8 cellular contexts compared by ENCODE assay signal in the genomic region with DNA sequence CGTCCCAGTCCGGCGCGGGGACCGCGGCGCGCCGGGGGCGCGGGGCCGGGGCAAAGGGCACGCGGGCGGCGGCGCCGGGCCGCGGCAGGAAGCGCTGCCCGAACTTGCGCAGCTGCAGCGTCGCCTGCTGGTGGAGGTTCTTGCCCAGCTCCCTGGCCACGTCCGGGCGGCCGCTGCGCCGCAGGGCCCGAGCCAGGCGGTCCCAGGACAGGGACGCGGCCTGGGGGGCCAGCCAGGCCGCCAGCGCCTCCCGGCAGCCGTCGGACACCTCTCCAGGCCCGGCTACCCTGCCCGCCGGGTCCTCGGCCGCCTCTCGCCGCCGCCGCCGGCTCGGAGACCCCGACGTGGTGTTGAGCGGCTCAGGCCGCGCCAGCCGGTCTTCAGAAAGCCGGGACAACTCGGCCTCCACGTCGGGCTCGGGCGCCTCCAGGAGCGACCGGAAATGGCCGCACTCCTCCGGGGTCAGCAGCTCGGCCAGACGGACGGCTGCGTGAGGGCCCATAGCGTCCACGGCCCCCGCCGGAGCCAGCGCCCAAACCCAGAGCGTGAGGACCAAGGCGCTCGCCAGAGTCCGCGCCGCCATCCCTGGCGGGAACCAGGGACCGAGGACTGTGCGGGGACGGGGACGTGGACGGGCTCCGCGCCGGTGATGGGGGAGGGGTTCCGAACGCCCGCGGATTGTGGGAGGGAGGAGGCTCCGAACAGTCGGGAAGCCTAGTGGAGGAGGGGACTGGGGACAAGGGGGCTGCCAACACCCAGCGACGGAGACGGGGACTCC. TPM values are rescaled to one million over a fixed set of nuclear protein-coding genes. Genes with fewer than 3 reads are reported as not detected.
DNase-seq lines count a peak whose midpoint lies in the region; ATAC-seq and TF ChIP-seq lines count a peak whose summit lies in the region.

No MANE protein-coding gene starts in this region.

- peak; percentile 27 for DNase-seq in HPDE6-E6E7 (ENCODE audit: extremely low spot score)
- DNase-seq in T-helper 17 cell = peak; percentile 43 to 50 (median 49)
- DNase-seq in ascending aorta (ENCODE audit: low spot score in 2 of 2) = peak in 1 of 2 donors; percentile 73
- DNase-seq in right cardiac atrium = peak; percentile 87 to 95 (median 94)
- DNase-seq in psoas muscle = peak; percentile 77 to 89
- DNase-seq in vagina (ENCODE audit: extremely low spot score in 2 of 2) = no peak

- peaks cover 6 to 50% (median 32%) of the 10 kb centered on the region in 10 experiments for H3K4me1 ChIP-seq in BLaER1 treated with 17β-estradiol and CSF1 and Interleukin-3, amounts not matched to agents 10 nM and 100 nM
- no peaks in the 10 kb centered on the region for H3K4me1 ChIP-seq in ascending aorta
- no peaks in the 10 kb centered on the region for H3K4me1 ChIP-seq in right cardiac atrium (ENCODE audit: control insufficient read depth, insufficient read depth, low read length)
- no peaks in the 10 kb centered on the region for H3K4me1 ChIP-seq in psoas muscle
- H3K4me1 ChIP-seq in vagina = peaks cover 12% of the 10 kb centered on the region

- H3K4me1 Mint-ChIP-seq in T-helper 17 cell = peaks cover 14% of the 10 kb centered on the region

- 4% methylated on average over 99 of the region's 100 CpGs for WGBS in right cardiac atrium
- WGBS in psoas muscle, 3 donors = 3 to 4% (median 4%) methylated on average over 83 to 100 of the region's 100 CpGs

- H3K36me3 ChIP-seq in BLaER1 treated with 17β-estradiol and CSF1 and Interleukin-3, amounts not matched to agents 10 nM and 100 nM = no peaks in the 10 kb centered on the region
- H3K36me3 ChIP-seq in ascending aorta (no peaks in the 10 kb centered on the region), psoas muscle (ENCODE audit: insufficient read depth in 1 of 2, low read depth in 1 of 2) (no peaks in the 10 kb centered on the region), vagina (no peaks in the 10 kb centered on the region)

- H3K27me3 ChIP-seq in BLaER1 treated with 17β-estradiol and CSF1 and Interleukin-3, amounts not matched to agents 10 nM and 100 nM = peaks cover 18 to 39% (median 26%) of the 10 kb centered on the region in 11 experiments
- H3K27me3 ChIP-seq in ascending aorta (no peaks in the 10 kb centered on the region), right cardiac atrium (ENCODE audit: control insufficient read depth, insufficient read depth) (no peaks in the 10 kb centered on the region), psoas muscle (ENCODE audit: insufficient read depth in 3 of 3, low read length in 2 of 3) (peaks cover 0 to 43% (median 8%) of the 10 kb centered on the region in 3 donors), vagina (no peaks in the 10 kb centered on the region)

- H3K9ac ChIP-seq in BLaER1 treated with 17β-estradiol and CSF1 and Interleukin-3, amounts not matched to agents 10 nM and 100 nM = peak overlapping the region; percentile 67 to 88 (median 78)

- H3K4me2 ChIP-seq in BLaER1 treated with 17β-estradiol and CSF1 and Interleukin-3, amounts not matched to agents 10 nM and 100 nM = peak overlapping the region; percentile 87 to 98 (median 92)

- H3K4me3 Mint-ChIP-seq in T-helper 17 cell = peak overlapping the region; percentile 87

- TF ChIP-seq POLR2A in vagina (IDR thresholded peaks at IDR 0.05) = no peak

- intact Hi-C loops in ascending aorta (cut with DNase I) = loop anchor here (10.0 kb wide), 1 partner anchor 390 kb away; the partner anchor contains the start of gene SLC4A8
- intact Hi-C loops in right cardiac atrium (cut with DNase I) = loop anchor here in 1 of 4 donors (10.0 kb wide), 1 partner anchor 60 kb away; no protein-coding TSS in a partner anchor
- intact Hi-C loops in psoas muscle (cut with DNase I) = loop anchor here in 1 of 2 donors (5.0 kb wide), 1 partner anchor 287 kb away; no protein-coding TSS in a partner anchor
- intact Hi-C loops in vagina (cut with DNase I) = no loop called here

- peak overlapping the region; percentile 51 to 72 (median 60) for H3K4me3 ChIP-seq in BLaER1 treated with 17β-estradiol and CSF1 and Interleukin-3, amounts not matched to agents 10 nM and 100 nM
- peak overlapping the region; percentile 50 to 64 for H3K4me3 ChIP-seq in ascending aorta
- peak overlapping the region; percentile 62 for H3K4me3 ChIP-seq in right cardiac atrium (ENCODE audit: low read length)
- H3K4me3 ChIP-seq in psoas muscle = peak overlapping the region; percentile 68
- peak overlapping the region; percentile 51 to 52 for H3K4me3 ChIP-seq in vagina

- peak overlapping the region; percentile 59 to 80 (median 74) for H3K27ac ChIP-seq in BLaER1 treated with 17β-estradiol and CSF1 and Interleukin-3, amounts not matched to agents 10 nM and 100 nM
- H3K27ac ChIP-seq in ascending aorta (peak overlapping the region; percentile 37 to 56), right cardiac atrium (ENCODE audit: low read length) (peak overlapping the region; percentile 11), psoas muscle (peak overlapping the region; percentile 73), vagina (peak overlapping the region; percentile 75)

- H4K20me1 ChIP-seq in BLaER1 treated with 17β-estradiol and CSF1 and Interleukin-3, amounts not matched to agents 10 nM and 100 nM = peaks cover 0 to 7% (median 0%) of the 10 kb centered on the region in 11 experiments; a peak in 1 of 22 replicates

- H3K9me3 ChIP-seq in BLaER1 treated with 17β-estradiol and CSF1 and Interleukin-3, amounts not matched to agents 10 nM and 100 nM (replicated peaks in 1 of 11) = no peaks in the 10 kb centered on the region
- H3K9me3 ChIP-seq in T-helper 17 cell (ENCODE audit: control insufficient read depth, low read length, poor library complexity, severe bottlenecking) (no peaks in the 10 kb centered on the region), ascending aorta (no peaks in the 10 kb centered on the region), right cardiac atrium (ENCODE audit: control insufficient read depth, low read length) (no peaks in the 10 kb centered on the region), psoas muscle (no peaks in the 10 kb centered on the region), vagina (no peaks in the 10 kb centered on the region)

- TF ChIP-seq CTCF in ascending aorta (IDR thresholded peaks at IDR 0.05) (peak in 2 of 3 experiments; percentile 41 to 73), psoas muscle (IDR thresholded peaks at IDR 0.05) (peak; percentile 64), vagina (IDR thresholded peaks at IDR 0.05) (peak in 1 of 3 experiments; percentile 6)

- no peak overlapping the region for H3K27ac Mint-ChIP-seq in T-helper 17 cell

- H3K27me3 Mint-ChIP-seq in T-helper 17 cell = peaks cover 21% of the 10 kb centered on the region

- ATAC-seq in T-helper 17 cell (peak; percentile 91), right cardiac atrium (peak; percentile 86 to 89), psoas muscle (peak; percentile 65 to 83 (median 74)), HG03108 (IDR thresholded peaks at IDR 0.05; ENCODE audit: unreplicated experiment) (no peak)

- H3K36me3 Mint-ChIP-seq in T-helper 17 cell (ENCODE audit: low read depth) = peaks cover 2% of the 10 kb centered on the region

RNA-seq across cellular contexts. Expression of gene FIGNL2, which starts 34.0 kb away (rescaled TPM):
- total RNA-seq in T-helper 17 cell (under 1 TPM; 0.42 to 0.76 TPM), ascending aorta (not detected), right cardiac atrium (under 1 TPM; 0.25 to 0.39 (median 0.28) TPM), psoas muscle (under 1 TPM; 0.17 to 0.20 (median 0.18) TPM), vagina (not detected)
- polyA plus RNA-seq in right cardiac atrium (0.18 TPM), psoas muscle (under 1 TPM; 0.01 to 0.08 (median 0.04) TPM)

Comparison
In these comparisons a context has a peak if more than half of its experiments do, and no peak if none do; other contexts are left out.
1. H3K27ac ChIP-seq: peak in every context shown above with its lines; median percentile 75 in vagina; 74 in BLaER1 treated with 17β-estradiol and CSF1 and Interleukin-3, amounts not matched to agents 10 nM and 100 nM; 73 in psoas muscle; 46 in ascending aorta; 11 in right cardiac atrium.
2. DNase-seq: peak in HPDE6-E6E7 (single experiment), T-helper 17 cell (3 of 3), right cardiac atrium (3 of 3) and psoas muscle (2 of 2); none in vagina (0 of 2).
3. Peak in every context shown above with its lines, with median percentiles within 50 percentile points of each other: H3K4me3 ChIP-seq.